In genomic region chr9:132990781-132991180, GRCh38 we compare ENCODE assay signal across 17 cellular contexts. TPM values are rescaled to one million over a fixed set of nuclear protein-coding genes. Genes with fewer than 3 reads are reported as not detected.
A peak's percentile ranks its signal among the peaks of the same experiment; 100 is the strongest.
DNase-seq lines count a peak whose midpoint lies in the region; ATAC-seq and TF ChIP-seq lines count a peak whose summit lies in the region.
"Had no signal": no experiment of that assay in that cellular context is flagged by ENCODE, and none has a peak within 500 bp of the region (broad histone marks: within the 10 kb centered on the region; RNA-seq: fewer than 3 reads in every experiment).

No MANE protein-coding gene starts in this region.

- H3K36me3 ChIP-seq in SK-N-SH (replicated peaks in 1 of 2; ENCODE audit: control insufficient read depth in 1 of 2, insufficient read depth in 2 of 2, low read length in 1 of 2), result no peaks in the 10 kb centered on the region
- H3K36me3 ChIP-seq in Loucy (ENCODE audit: insufficient read depth, low read length), result peaks cover 68% of the 10 kb centered on the region
- H3K36me3 ChIP-seq in mesendoderm (ENCODE audit: control insufficient read depth, insufficient read depth, low read length), result no peaks in the 10 kb centered on the region

- no peak overlapping the region for H2AK5ac ChIP-seq in mesendoderm (ENCODE audit: low read length)

- H3K4me3 ChIP-seq in SK-N-SH (ENCODE audit: low read depth in 2 of 2, low read length in 1 of 2) (no peak overlapping the region), Loucy (ENCODE audit: low read length, poor library complexity, severe bottlenecking) (peak overlapping the region; percentile 62), mesendoderm (ENCODE audit: low read length) (no peak overlapping the region)
- H3K4me3 ChIP-seq: GM23338, PC-9 had no signal

- peak; percentile 4 for DNase-seq in SK-N-SH
- peak; percentile 51 for DNase-seq in chondrocyte (ENCODE audit: low spot score)
- DNase-seq in mesendoderm, result no peak
- DNase-seq in NCI-H2227 treated with DMSO at 0.1 percent for 48 hours (lab: John Stamatoyannopoulos, UW), result no peak
- no peak for DNase-seq in CD4-positive, alpha-beta T cell
- DNase-seq: COR-L47, DMS 273 treated with DMSO at 0.1 percent for 48 hours, NCI-H2029 treated with DMSO at 0.1 percent for 48 hours, NCI-H524, PC-9, T-helper 17 cell had no signal

- no peak overlapping the region for H2AFZ ChIP-seq in SK-N-SH (ENCODE audit: low read depth)
- no peak overlapping the region for H2AFZ ChIP-seq in Loucy (ENCODE audit: low read length)
- H2AFZ ChIP-seq: GM23338, PC-9 had no signal

- H3K4me2 ChIP-seq in SK-N-SH, result no peak overlapping the region
- H3K4me2 ChIP-seq in Loucy (ENCODE audit: low read depth, low read length, poor library complexity, severe bottlenecking), result peak overlapping the region; percentile 82
- H3K4me2 ChIP-seq in mesendoderm (ENCODE audit: low read length), result no peak overlapping the region
- H3K4me2 ChIP-seq: GM23338, PC-9 had no signal

- H3K9me3 Mint-ChIP-seq in chondrocyte (ENCODE audit: low read depth), result no peaks in the 10 kb centered on the region
- no peaks in the 10 kb centered on the region for H3K9me3 Mint-ChIP-seq in CD4-positive, alpha-beta T cell
- H3K9me3 Mint-ChIP-seq: GM23338 had no signal

- peaks cover 52% of the 10 kb centered on the region for H3K27me3 Mint-ChIP-seq in chondrocyte (ENCODE audit: low read depth)
- peaks cover 60% of the 10 kb centered on the region for H3K27me3 Mint-ChIP-seq in CD4-positive, alpha-beta T cell

- H3K27ac ChIP-seq in SK-N-SH (ENCODE audit: low read depth in 2 of 2, low read length in 1 of 2) (no peak overlapping the region), mesendoderm (ENCODE audit: low read depth, low read length) (peak overlapping the region; percentile 84)
- no peak overlapping the region for H3K27ac ChIP-seq in CD4-positive, alpha-beta T cell (ENCODE audit: low read depth, low read length)
- H3K27ac ChIP-seq: C4-2B, PC-9 had no signal

- no peak overlapping the region for H3K18ac ChIP-seq in mesendoderm (ENCODE audit: low read length)

- H4K5ac ChIP-seq in mesendoderm (ENCODE audit: low read length), result no peak overlapping the region

- no peak overlapping the region for H4K8ac ChIP-seq in mesendoderm (ENCODE audit: low read depth, low read length)

- CTCF ChIA-PET in SK-N-SH (lab: Yijun Ruan, JAX), result interaction anchor here (1.1 to 2.5 kb wide), 5 partner anchors 12 to 88 kb away, joined by 3 to 9 read pairs (median 5); no protein-coding TSS in a partner anchor
- CTCF ChIA-PET in CD4-positive, alpha-beta T cell (lab: Charles Lee), result no interaction called here

- intact Hi-C loops in CD4-positive, alpha-beta T cell (cut with DNase I, micrococcal nuclease), result no loop called here

- H2BK5ac ChIP-seq in mesendoderm (ENCODE audit: low read length), result peak overlapping the region; percentile 5

- peak overlapping the region; percentile 20 for H3K4ac ChIP-seq in mesendoderm (ENCODE audit: low read depth, low read length)

- 75% methylated on average over 5 of the region's 14 CpGs for WGBS in SK-N-SH (ENCODE audit: low lambda C conversion rate)
- no CpG with 5 or more reads among the region's 14 CpGs for WGBS in mesendoderm (ENCODE audit: extremely low coverage, insufficient coverage, low lambda C conversion rate)

- no peaks in the 10 kb centered on the region for H3K79me1 ChIP-seq in mesendoderm (ENCODE audit: low read length)

- POLR2A ChIA-PET in SK-N-SH (lab: Yijun Ruan, JAX), result no interaction called here
- POLR2A ChIA-PET in CD4-positive, alpha-beta T cell (lab: Charles Lee), result no interaction called here

- H3K9ac ChIP-seq in SK-N-SH (no peak overlapping the region), Loucy (ENCODE audit: low read depth, low read length, poor library complexity, severe bottlenecking) (peak overlapping the region; percentile 82), mesendoderm (ENCODE audit: low read length) (no peak overlapping the region)

- no peak overlapping the region for H3K23ac ChIP-seq in mesendoderm (ENCODE audit: low read length)

- H3F3A ChIP-seq in SK-N-SH (replicated peaks; ENCODE audit: insufficient read depth) (no peaks in the 10 kb centered on the region), Loucy (ENCODE audit: low read depth) (peaks cover 31% of the 10 kb centered on the region)

- no peak overlapping the region for H2BK120ac ChIP-seq in mesendoderm (ENCODE audit: low read depth, low read length)

- peak overlapping the region; percentile 54 for H3K56ac ChIP-seq in mesendoderm (ENCODE audit: low read length)

- H2BK15ac ChIP-seq in mesendoderm (replicated peaks; ENCODE audit: low read depth), result no peak overlapping the region

- H3K4me1 ChIP-seq in SK-N-SH (ENCODE audit: control insufficient read depth in 1 of 2, insufficient read depth in 2 of 2, low read depth in 1 of 2, low read length in 1 of 2), result no peaks in the 10 kb centered on the region; a peak in 1 of 4 replicates
- H3K4me1 ChIP-seq in Loucy (ENCODE audit: insufficient read depth, low read length, poor library complexity, severe bottlenecking), result peaks cover 83% of the 10 kb centered on the region
- peaks cover 13% of the 10 kb centered on the region for H3K4me1 ChIP-seq in mesendoderm (ENCODE audit: control insufficient read depth, low read depth, low read length)

- no peak overlapping the region for H3K4me3 Mint-ChIP-seq in chondrocyte (ENCODE audit: unreplicated experiment)
- no peak overlapping the region for H3K4me3 Mint-ChIP-seq in CD4-positive, alpha-beta T cell
- H3K4me3 Mint-ChIP-seq: GM23338, T-helper 17 cell had no signal

- H4K20me1 ChIP-seq in SK-N-SH (ENCODE audit: insufficient read depth) (no peaks in the 10 kb centered on the region), Loucy (ENCODE audit: insufficient read depth, low read length, poor library complexity, severe bottlenecking) (no peaks in the 10 kb centered on the region)

- no peaks in the 10 kb centered on the region for H3K36me3 Mint-ChIP-seq in chondrocyte (ENCODE audit: low read depth)
- H3K36me3 Mint-ChIP-seq in CD4-positive, alpha-beta T cell (ENCODE audit: low read depth), result no peaks in the 10 kb centered on the region

- no peak for TF ChIP-seq RAD21 in SK-N-SH (IDR thresholded peaks at IDR 0.05; ENCODE audit: low read length)

- no peaks in the 10 kb centered on the region for H3K4me1 Mint-ChIP-seq in chondrocyte (ENCODE audit: low read depth)
- no peaks in the 10 kb centered on the region for H3K4me1 Mint-ChIP-seq in CD4-positive, alpha-beta T cell (ENCODE audit: low read depth)

- ATAC-seq in SK-N-SH treated with all-trans-retinoic acid at 6 μM for 48 hours (no peak), GM18520 (IDR thresholded peaks at IDR 0.05; ENCODE audit: unreplicated experiment) (no peak)
- no peak for ATAC-seq in CD4-positive, alpha-beta T cell (ENCODE audit: poor library complexity)
- ATAC-seq: GM23338, T-helper 17 cell had no signal

- no peak for TF ChIP-seq EP300 in SK-N-SH (IDR thresholded peaks at IDR 0.05; ENCODE audit: borderline replicate concordance in 1 of 2, low read depth in 1 of 2, low read length in 1 of 2)

- no peak overlapping the region for H3K27ac Mint-ChIP-seq in chondrocyte (ENCODE audit: unreplicated experiment)
- no peak overlapping the region for H3K27ac Mint-ChIP-seq in CD4-positive, alpha-beta T cell
- H3K27ac Mint-ChIP-seq: GM23338, T-helper 17 cell had no signal

- H3K9me3 ChIP-seq in SK-N-SH (no peaks in the 10 kb centered on the region), Loucy (ENCODE audit: insufficient read depth, low read depth, low read length) (no peaks in the 10 kb centered on the region)
- H3K9me3 ChIP-seq in CD4-positive, alpha-beta T cell (ENCODE audit: control insufficient read depth, low read length), result no peaks in the 10 kb centered on the region

- no peak for TF ChIP-seq CTCF in SK-N-SH (IDR thresholded peaks at IDR 0.05)
- no peak for TF ChIP-seq CTCF in Loucy (conservative IDR thresholded peaks at IDR 0.05; ENCODE audit: low read length)
- no peak for TF ChIP-seq CTCF in chondrocyte (IDR thresholded peaks at IDR 0.05)
- no peak for TF ChIP-seq CTCF in CD4-positive, alpha-beta T cell (IDR thresholded peaks at IDR 0.05)

- H3K79me2 ChIP-seq in SK-N-SH (ENCODE audit: insufficient read depth), result no peaks in the 10 kb centered on the region
- H3K79me2 ChIP-seq in Loucy (ENCODE audit: insufficient read depth, low read length), result peaks cover 66% of the 10 kb centered on the region
- no peaks in the 10 kb centered on the region for H3K79me2 ChIP-seq in mesendoderm (ENCODE audit: control insufficient read depth, insufficient read depth, low read length)

- H3K27me3 ChIP-seq in SK-N-SH (ENCODE audit: insufficient read depth) (peaks cover 35% of the 10 kb centered on the region), Loucy (ENCODE audit: insufficient read depth, low read length, poor library complexity, severe bottlenecking) (no peaks in the 10 kb centered on the region), mesendoderm (ENCODE audit: insufficient read depth, low read length, poor library complexity) (no peaks in the 10 kb centered on the region)
- peaks cover 24% of the 10 kb centered on the region for H3K27me3 ChIP-seq in CD4-positive, alpha-beta T cell (ENCODE audit: control insufficient read depth, insufficient read depth, low read length)

- no peaks in the 10 kb centered on the region for H3K9me2 ChIP-seq in SK-N-SH
- H3K9me2 ChIP-seq in Loucy (replicated peaks; ENCODE audit: low read depth, low read length), result no peaks in the 10 kb centered on the region

TF ChIP-seq in SK-N-SH, 30 proteins besides CTCF, POLR2A, EP300 and RAD21 (continues in another document):
- TF ChIP-seq NRF1 (IDR thresholded peaks at IDR 0.05; ENCODE audit: low read depth, low read length), result no peak
- no peak for TF ChIP-seq TCF12 (IDR thresholded peaks at IDR 0.05)

TF ChIP-seq in SK-N-SH treated with all-trans-retinoic acid at 6 μM for 48 hours, 23 proteins besides CTCF, POLR2A, EP300 and RAD21 (continues in another document):
- TF ChIP-seq BACH2 (CRISPR knock-in tag; IDR thresholded peaks at IDR 0.05; ENCODE audit: borderline replicate concordance), result no peak
- TF ChIP-seq RARB (CRISPR knock-in tag; IDR thresholded peaks at IDR 0.05), result no peak

RNA-seq across cellular contexts. Expression of gene GFI1B, which starts 12.3 kb away (rescaled TPM):
- polyA plus RNA-seq in SK-N-SH (2012; rRNA removed), result 0.03 TPM in 1 of 2 replicates, not detected in the other
- polyA plus RNA-seq in SK-N-SH (2012; cell fraction: cytosol; rRNA removed), result 0.01 and 0.03 TPM in 2 replicates
- not detected in 2 replicates for polyA plus RNA-seq in SK-N-SH (2012; cell fraction: nucleus; rRNA removed)
- total RNA-seq in chondrocyte, result not detected in 3 replicates
- 0.66 TPM for polyA plus RNA-seq in mesendoderm (2013, experiment 1 of 2)
- 0.69 TPM for polyA plus RNA-seq in mesendoderm (2013, experiment 2 of 2)
- total RNA-seq in CD4-positive, alpha-beta T cell, result under 1 TPM in 1 of 2 experiments, not detected in 1; 0.58 TPM
- total RNA-seq: A673, PC-9 had no signal
- polyA plus RNA-seq: GM23338 had no signal

RNA-seq across cellular contexts. Expression of gene GTF3C5, which starts 40.0 kb away (rescaled TPM):
- 57.3 and 59.1 TPM in 2 replicates for polyA plus RNA-seq in SK-N-SH (2012; rRNA removed)
- 29.6 and 37.0 TPM in 2 replicates for polyA plus RNA-seq in SK-N-SH (2012; cell fraction: cytosol; rRNA removed)
- 165 and 172 TPM in 2 replicates for polyA plus RNA-seq in SK-N-SH (2012; cell fraction: nucleus; rRNA removed)
- 36.5 to 46.3 TPM (median 38.5 TPM) in 3 replicates for total RNA-seq in chondrocyte
- 58.4 TPM for polyA plus RNA-seq in mesendoderm (2013, experiment 1 of 2)
- 56.3 TPM for polyA plus RNA-seq in mesendoderm (2013, experiment 2 of 2)
- total RNA-seq in CD4-positive, alpha-beta T cell, result 10 to 100 TPM; 49.0 to 52.4 TPM

RNA-seq across cellular contexts. Expression of gene TSC1, which starts 46.4 kb away (rescaled TPM):
- 18.3 and 27.6 TPM in 2 replicates for polyA plus RNA-seq in SK-N-SH (2012; rRNA removed)
- polyA plus RNA-seq in SK-N-SH (2012; cell fraction: cytosol; rRNA removed), result 7.1 and 8.2 TPM in 2 replicates
- 65.5 and 104 TPM in 2 replicates for polyA plus RNA-seq in SK-N-SH (2012; cell fraction: nucleus; rRNA removed)
- total RNA-seq in chondrocyte, result 37.7 to 50.7 TPM (median 42.5 TPM) in 3 replicates
- polyA plus RNA-seq in mesendoderm (2013, experiment 1 of 2), result 21.1 TPM
- polyA plus RNA-seq in mesendoderm (2013, experiment 2 of 2), result 19.8 TPM
- total RNA-seq in CD4-positive, alpha-beta T cell, result 10 to 100 TPM; 50.0 to 51.9 TPM

Comparison
In these comparisons a context has a peak if more than half of its experiments do, and no peak if none do; other contexts are left out.
1. DNase-seq: peak in SK-N-SH (single experiment) and chondrocyte (single experiment); none in mesendoderm (single experiment), NCI-H2227 treated with DMSO at 0.1 percent for 48 hours (single experiment) and CD4-positive, alpha-beta T cell (0 of 10).